Comparison of ENCODE assay signal across 1 cellular context in genomic region chr3:144344925-144345548, GRCh38.
TF ChIP-seq lines count a peak whose summit lies in the region.

No MANE protein-coding gene starts in this region.

TF ChIP-seq in GM23338, 12 proteins besides CTCF, POLR2A, EP300 and RAD21 (continued from another document):
- TF ChIP-seq ZNF114 (CRISPR knock-in tag; IDR thresholded peaks at IDR 0.05): no peak
- no peak for TF ChIP-seq CREB1 (CRISPR knock-in tag; IDR thresholded peaks at IDR 0.05; ENCODE audit: low read depth)
- no peak for TF ChIP-seq ETS1 (IDR thresholded peaks at IDR 0.05)
- TF ChIP-seq EZH2phosphoT487 (IDR thresholded peaks at IDR 0.05; ENCODE audit: unreplicated experiment): no peak
- TF ChIP-seq POLR2AphosphoS5 (IDR thresholded peaks at IDR 0.05; ENCODE audit: low read depth): no peak
